Comparison of ENCODE assay signal across 1 cellular context in genomic region chr6:37495199-37495913, GRCh38.
A peak's percentile ranks its signal among the peaks of the same experiment; 100 is the strongest.
TF ChIP-seq lines count a peak whose summit lies in the region.

No MANE protein-coding gene starts in this region.

TF ChIP-seq in HEK293, 187 proteins besides CTCF, POLR2A, EP300 and RAD21 (continued from another document):
- TF ChIP-seq TSHZ1 (tag by site-specific recombination; IDR thresholded peaks at IDR 0.05; ENCODE audit: borderline replicate concordance) (no peak), REPIN1 (tag by site-specific recombination; IDR thresholded peaks at IDR 0.05; ENCODE audit: low read depth) (no peak), FEZF1 (tag by site-specific recombination; IDR thresholded peaks at IDR 0.05) (peak; percentile 40; the same call in 1 of the 2 replicates), ZNF610 (tag by site-specific recombination; IDR thresholded peaks at IDR 0.05; ENCODE audit: borderline replicate concordance) (no peak), OSR2 (tag by site-specific recombination; IDR thresholded peaks at IDR 0.05) (peak; percentile 70), EGR2 (tag by site-specific recombination; IDR thresholded peaks at IDR 0.05; ENCODE audit: low read depth) (0 out of 2 replicates have a peak, but pooled peaks have one; percentile 14), KLF10 (tag by site-specific recombination; IDR thresholded peaks at IDR 0.05) (no peak), ZNF548 (tag by site-specific recombination; IDR thresholded peaks at IDR 0.05) (no peak), ZNF501 (tag by site-specific recombination; IDR thresholded peaks at IDR 0.05) (no peak), ZBTB1 (tag by site-specific recombination; IDR thresholded peaks at IDR 0.05) (no peak), ZNF837 (tag by site-specific recombination; IDR thresholded peaks at IDR 0.05) (no peak), ZNF10 (tag by site-specific recombination; IDR thresholded peaks at IDR 0.05) (no peak), ZNF221 (tag by site-specific recombination; IDR thresholded peaks at IDR 0.05; ENCODE audit: borderline replicate concordance) (no peak), ZNF555 (tag by site-specific recombination; conservative IDR thresholded peaks at IDR 0.05) (no peak), ZNF654 (tag by site-specific recombination; IDR thresholded peaks at IDR 0.05; ENCODE audit: low read depth) (no peak), ZNF248 (tag by site-specific recombination; IDR thresholded peaks at IDR 0.05) (no peak)
- TF ChIP-seq, protein P1, sequence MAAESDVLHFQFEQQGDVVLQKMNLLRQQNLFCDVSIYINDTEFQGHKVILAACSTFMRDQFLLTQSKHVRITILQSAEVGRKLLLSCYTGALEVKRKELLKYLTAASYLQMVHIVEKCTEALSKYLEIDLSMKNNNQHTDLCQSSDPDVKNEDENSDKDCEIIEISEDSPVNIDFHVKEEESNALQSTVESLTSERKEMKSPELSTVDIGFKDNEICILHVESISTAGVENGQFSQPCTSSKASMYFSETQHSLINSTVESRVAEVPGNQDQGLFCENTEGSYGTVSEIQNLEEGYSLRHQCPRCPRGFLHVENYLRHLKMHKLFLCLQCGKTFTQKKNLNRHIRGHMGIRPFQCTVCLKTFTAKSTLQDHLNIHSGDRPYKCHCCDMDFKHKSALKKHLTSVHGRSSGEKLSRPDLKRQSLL (tag by site-specific recombination; IDR thresholded peaks at IDR 0.05) = no peak
- TF ChIP-seq, protein P2, sequence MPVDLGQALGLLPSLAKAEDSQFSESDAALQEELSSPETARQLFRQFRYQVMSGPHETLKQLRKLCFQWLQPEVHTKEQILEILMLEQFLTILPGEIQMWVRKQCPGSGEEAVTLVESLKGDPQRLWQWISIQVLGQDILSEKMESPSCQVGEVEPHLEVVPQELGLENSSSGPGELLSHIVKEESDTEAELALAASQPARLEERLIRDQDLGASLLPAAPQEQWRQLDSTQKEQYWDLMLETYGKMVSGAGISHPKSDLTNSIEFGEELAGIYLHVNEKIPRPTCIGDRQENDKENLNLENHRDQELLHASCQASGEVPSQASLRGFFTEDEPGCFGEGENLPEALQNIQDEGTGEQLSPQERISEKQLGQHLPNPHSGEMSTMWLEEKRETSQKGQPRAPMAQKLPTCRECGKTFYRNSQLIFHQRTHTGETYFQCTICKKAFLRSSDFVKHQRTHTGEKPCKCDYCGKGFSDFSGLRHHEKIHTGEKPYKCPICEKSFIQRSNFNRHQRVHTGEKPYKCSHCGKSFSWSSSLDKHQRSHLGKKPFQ (tag by site-specific recombination; IDR thresholded peaks at IDR 0.05) = no peak
- TF ChIP-seq, protein P3, sequence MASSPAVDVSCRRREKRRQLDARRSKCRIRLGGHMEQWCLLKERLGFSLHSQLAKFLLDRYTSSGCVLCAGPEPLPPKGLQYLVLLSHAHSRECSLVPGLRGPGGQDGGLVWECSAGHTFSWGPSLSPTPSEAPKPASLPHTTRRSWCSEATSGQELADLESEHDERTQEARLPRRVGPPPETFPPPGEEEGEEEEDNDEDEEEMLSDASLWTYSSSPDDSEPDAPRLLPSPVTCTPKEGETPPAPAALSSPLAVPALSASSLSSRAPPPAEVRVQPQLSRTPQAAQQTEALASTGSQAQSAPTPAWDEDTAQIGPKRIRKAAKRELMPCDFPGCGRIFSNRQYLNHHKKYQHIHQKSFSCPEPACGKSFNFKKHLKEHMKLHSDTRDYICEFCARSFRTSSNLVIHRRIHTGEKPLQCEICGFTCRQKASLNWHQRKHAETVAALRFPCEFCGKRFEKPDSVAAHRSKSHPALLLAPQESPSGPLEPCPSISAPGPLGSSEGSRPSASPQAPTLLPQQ (tag by site-specific recombination; IDR thresholded peaks at IDR 0.05) = no peak
TF ChIP-seq in HEK293: peak in this region for 9.
